1 cellular context compared by ENCODE assay signal in genomic region chr5:140107312-140108092, GRCh38.
TF ChIP-seq lines count a peak whose summit lies in the region.

No MANE protein-coding gene starts in this region.

TF ChIP-seq in GM12878, 131 proteins besides CTCF, POLR2A, EP300 and RAD21 (continued from another document and continues in another):
- TF ChIP-seq PBX3 (IDR thresholded peaks at IDR 0.05; ENCODE audit: insufficient replicate concordance, low read depth, low read length), result no peak
- peak; percentile 35; the same call in 1 of the 2 replicates for TF ChIP-seq TCF12 (IDR thresholded peaks at IDR 0.05; ENCODE audit: low read depth, low read length)
- TF ChIP-seq SIX5 (IDR thresholded peaks at IDR 0.05; ENCODE audit: low read depth, low read length, severe bottlenecking), result no peak
- no peak for TF ChIP-seq ZNF24 (IDR thresholded peaks at IDR 0.05)
- no peak for TF ChIP-seq SIN3A (IDR thresholded peaks at IDR 0.05; ENCODE audit: low read depth, low read length)
- TF ChIP-seq MYB (IDR thresholded peaks at IDR 0.05; ENCODE audit: borderline replicate concordance, low read depth, low read length), result no peak
- no peak for TF ChIP-seq FOXK2 (IDR thresholded peaks at IDR 0.05)
- TF ChIP-seq RBBP5 (conservative IDR thresholded peaks at IDR 0.05), result no peak
- no peak for TF ChIP-seq HCFC1 (IDR thresholded peaks at IDR 0.05; ENCODE audit: low read length)
- TF ChIP-seq RELA (IDR thresholded peaks at IDR 0.05; ENCODE audit: borderline replicate concordance, partially characterized antibody), result no peak
- peak; percentile 86 for TF ChIP-seq GATAD2B (conservative IDR thresholded peaks at IDR 0.05; ENCODE audit: low read depth)
- TF ChIP-seq RUNX3 (IDR thresholded peaks at IDR 0.05; ENCODE audit: low read length), result peak; percentile 29
- peak; percentile 80 for TF ChIP-seq HDGF (IDR thresholded peaks at IDR 0.05)
- no peak; the same call in 1 of the 2 replicates for TF ChIP-seq SMC3 (IDR thresholded peaks at IDR 0.05; ENCODE audit: borderline replicate concordance, low read length)
- no peak for TF ChIP-seq SPI1 (IDR thresholded peaks at IDR 0.05; ENCODE audit: borderline replicate concordance, insufficient read depth, low read depth, low read length)
- peak; percentile 81 for TF ChIP-seq NR2C1 (IDR thresholded peaks at IDR 0.05)
- peak; percentile 69 for TF ChIP-seq PKNOX1 (IDR thresholded peaks at IDR 0.05)
- no peak for TF ChIP-seq ZNF592 (IDR thresholded peaks at IDR 0.05)
- no peak for TF ChIP-seq SKIL (IDR thresholded peaks at IDR 0.05; ENCODE audit: low read depth, poor library complexity, severe bottlenecking)
- TF ChIP-seq BRCA1 (IDR thresholded peaks at IDR 0.05; ENCODE audit: low read depth, low read length), result no peak
- no peak for TF ChIP-seq TCF7 (IDR thresholded peaks at IDR 0.05; ENCODE audit: borderline replicate concordance)
- TF ChIP-seq ZNF207 (IDR thresholded peaks at IDR 0.05; ENCODE audit: borderline replicate concordance), result peak; percentile 90; the same call in 1 of the 2 replicates
- no peak for TF ChIP-seq CHD1 (IDR thresholded peaks at IDR 0.05; ENCODE audit: low read depth, low read length)
- TF ChIP-seq BCLAF1 (IDR thresholded peaks at IDR 0.05), result 0 out of 2 replicates have a peak, but pooled peaks have one; percentile 7
- TF ChIP-seq CUX1 (IDR thresholded peaks at IDR 0.05; ENCODE audit: insufficient replicate concordance, low read depth, low read length), result no peak
- no peak for TF ChIP-seq CBX3 (IDR thresholded peaks at IDR 0.05; ENCODE audit: borderline replicate concordance, low read depth)
- TF ChIP-seq CBX5 (IDR thresholded peaks at IDR 0.05; ENCODE audit: low read depth), result no peak
- TF ChIP-seq ATF7 (IDR thresholded peaks at IDR 0.05; ENCODE audit: low read depth), result no peak
- TF ChIP-seq SMAD1 (IDR thresholded peaks at IDR 0.05; ENCODE audit: low read depth, partially characterized antibody), result peak; percentile 43
- no peak for TF ChIP-seq ESRRA (IDR thresholded peaks at IDR 0.05; ENCODE audit: low read length)
- no peak for TF ChIP-seq ZBTB11 (CRISPR knock-in tag; IDR thresholded peaks at IDR 0.05)
- no peak for TF ChIP-seq FOXM1 (IDR thresholded peaks at IDR 0.05; ENCODE audit: low read depth, low read length)
- TF ChIP-seq ZBED1 (IDR thresholded peaks at IDR 0.05; ENCODE audit: borderline replicate concordance), result no peak
- TF ChIP-seq BACH1 (IDR thresholded peaks at IDR 0.05; ENCODE audit: borderline replicate concordance), result peak; percentile 88
- TF ChIP-seq NFYA (IDR thresholded peaks at IDR 0.05; ENCODE audit: borderline replicate concordance, low read depth, low read length), result no peak
- peak; percentile 32 for TF ChIP-seq MEF2B (IDR thresholded peaks at IDR 0.05; ENCODE audit: partially characterized antibody, poor library complexity, severe bottlenecking)
- no peak for TF ChIP-seq SP1 (IDR thresholded peaks at IDR 0.05; ENCODE audit: low read depth, low read length)
